Comparison of ENCODE assay signal across 23 cellular contexts in the genomic region with DNA sequence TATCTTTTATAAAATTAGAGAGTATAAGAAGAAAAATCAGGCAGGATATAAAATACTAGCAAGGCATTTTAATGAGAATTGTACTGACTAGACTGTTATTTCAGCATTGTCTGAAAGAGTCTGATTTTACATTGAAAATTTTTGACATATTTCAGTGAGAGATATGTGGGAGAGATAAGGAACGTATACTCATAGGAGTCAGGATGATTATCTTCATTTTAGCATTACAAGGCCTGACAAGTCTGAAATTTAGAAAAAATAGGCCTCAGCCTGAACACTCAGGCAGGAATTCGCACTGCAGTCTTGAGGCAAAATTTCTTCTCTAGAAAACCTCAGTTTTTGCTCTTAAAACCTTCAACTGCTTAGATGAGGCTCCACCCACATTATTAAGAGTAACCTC.
"Had no signal": no experiment of that assay in that cellular context is flagged by ENCODE, and none has a peak within 500 bp of the region (broad histone marks: within the 10 kb centered on the region; RNA-seq: fewer than 3 reads in every experiment).

No MANE protein-coding gene starts in this region.

- H3K4me3 ChIP-seq: breast epithelium had no signal

- H3K27ac Mint-ChIP-seq: activated CD4-positive, alpha-beta T cell treated with anti-CD3 and anti-CD28 coated beads, Interleukin-2, amount 10 ng/mL, durations not matched to agents 24 days and 14 days; activated CD8-positive, alpha-beta memory T cell treated with anti-CD3 and anti-CD28 coated beads, Interleukin-2, amount 10 ng/mL, durations not matched to agents 7 days and 5 days; activated naive CD4-positive, alpha-beta T cell treated with anti-CD3 and anti-CD28 coated beads, Interleukin-2, amount 50 U/mL, for 24 hours; activated naive CD8-positive, alpha-beta T cell treated with anti-CD3 and anti-CD28 coated beads, Interleukin-2, amount 50 U/mL, for 24 hours; activated T-cell treated with anti-CD3 and anti-CD28 coated beads, Interleukin-2, amount 50 U/mL, for 24 hours; activated T-helper 1 cell treated with anti-CD3 and anti-CD28 coated beads, Interleukin-12 subunit alpha, Interleukin-12 subunit beta, Interleukin-2, Interleukin-4 antibody, amounts not matched to agents 30 ng/mL and 10 ng/mL and 1 ng/mL, durations not matched to agents 14 hours and 24 hours and 36 hours; T-helper 2 cell treated with Interferon-gamma antibody and Interleukin-4, amounts not matched to agents 5 μg/mL and 100 μg/mL, for 36 hours had no signal

- DNase-seq: activated CD4-positive, alpha-beta T cell treated with anti-CD3 and anti-CD28 coated beads, Interleukin-2, amount 10 ng/mL, durations not matched to agents 24 days and 14 days; activated CD4-positive, alpha-beta T cell treated with anti-CD3 and anti-CD28 coated beads, Interleukin-2, amount 50 U/mL, for 48 hours; activated CD4-positive, CD25-positive, alpha-beta regulatory T cell treated with anti-CD3 and anti-CD28 coated beads, Interleukin-2, amount 50 U/mL, for 72 hours; activated CD8-positive, alpha-beta memory T cell treated with anti-CD3 and anti-CD28 coated beads, Interleukin-2, amount 10 ng/mL, durations not matched to agents 7 days and 5 days; activated effector memory CD4-positive, alpha-beta T cell treated with Interleukin-2 at 50 U/mL for 16 hours; activated naive CD4-positive, alpha-beta T cell; activated naive CD8-positive, alpha-beta T cell treated with anti-CD3 and anti-CD28 coated beads, Interleukin-2, amount 50 U/mL, for 24 hours; activated T-cell treated with anti-CD3 and anti-CD28 coated beads, Interleukin-2, amount 50 U/mL, for 24 hours; caudate nucleus; KG1; NCI-H1092; NCI-H1417; NCI-H1930; NCI-H2107; NCI-H2171 treated with DMSO at 0.1 percent for 48 hours; NCI-H226; NCI-H526; NCI-H774; SIG-M5 had no signal

- H3K4me3 Mint-ChIP-seq: activated CD4-positive, alpha-beta T cell treated with anti-CD3 and anti-CD28 coated beads, Interleukin-2, amount 10 ng/mL, durations not matched to agents 24 days and 14 days; activated CD8-positive, alpha-beta memory T cell treated with anti-CD3 and anti-CD28 coated beads, Interleukin-2, amount 10 ng/mL, durations not matched to agents 7 days and 5 days; activated naive CD4-positive, alpha-beta T cell treated with anti-CD3 and anti-CD28 coated beads, Interleukin-2, amount 50 U/mL, for 24 hours; activated naive CD8-positive, alpha-beta T cell treated with anti-CD3 and anti-CD28 coated beads, Interleukin-2, amount 50 U/mL, for 24 hours; activated T-cell treated with anti-CD3 and anti-CD28 coated beads, Interleukin-2, amount 50 U/mL, for 24 hours; activated T-helper 1 cell treated with anti-CD3 and anti-CD28 coated beads, Interleukin-12 subunit alpha, Interleukin-12 subunit beta, Interleukin-2, Interleukin-4 antibody, amounts not matched to agents 30 ng/mL and 10 ng/mL and 1 ng/mL, durations not matched to agents 14 hours and 24 hours and 36 hours; T-helper 2 cell treated with Interferon-gamma antibody and Interleukin-4, amounts not matched to agents 5 μg/mL and 100 μg/mL, for 36 hours had no signal

- H3K27me3 Mint-ChIP-seq: activated CD4-positive, alpha-beta T cell treated with anti-CD3 and anti-CD28 coated beads, Interleukin-2, amount 10 ng/mL, durations not matched to agents 24 days and 14 days; activated CD8-positive, alpha-beta memory T cell treated with anti-CD3 and anti-CD28 coated beads, Interleukin-2, amount 10 ng/mL, durations not matched to agents 7 days and 5 days; activated naive CD4-positive, alpha-beta T cell treated with anti-CD3 and anti-CD28 coated beads, Interleukin-2, amount 50 U/mL, for 24 hours; activated naive CD8-positive, alpha-beta T cell treated with anti-CD3 and anti-CD28 coated beads, Interleukin-2, amount 50 U/mL, for 24 hours; activated T-cell treated with anti-CD3 and anti-CD28 coated beads, Interleukin-2, amount 50 U/mL, for 24 hours had no signal

- H3K9me3 Mint-ChIP-seq: activated CD4-positive, alpha-beta T cell treated with anti-CD3 and anti-CD28 coated beads, Interleukin-2, amount 10 ng/mL, durations not matched to agents 24 days and 14 days; activated T-helper 1 cell treated with anti-CD3 and anti-CD28 coated beads, Interleukin-12 subunit alpha, Interleukin-12 subunit beta, Interleukin-2, Interleukin-4 antibody, amounts not matched to agents 30 ng/mL and 10 ng/mL and 1 ng/mL, durations not matched to agents 14 hours and 24 hours and 36 hours had no signal

- H3K36me3 ChIP-seq: breast epithelium had no signal

- H3K4me1 Mint-ChIP-seq: activated CD4-positive, alpha-beta T cell treated with anti-CD3 and anti-CD28 coated beads, Interleukin-2, amount 10 ng/mL, durations not matched to agents 24 days and 14 days; activated CD8-positive, alpha-beta memory T cell treated with anti-CD3 and anti-CD28 coated beads, Interleukin-2, amount 10 ng/mL, durations not matched to agents 7 days and 5 days; activated naive CD4-positive, alpha-beta T cell treated with anti-CD3 and anti-CD28 coated beads, Interleukin-2, amount 50 U/mL, for 24 hours; activated naive CD8-positive, alpha-beta T cell treated with anti-CD3 and anti-CD28 coated beads, Interleukin-2, amount 50 U/mL, for 24 hours had no signal

- H3K4me1 ChIP-seq: breast epithelium had no signal

- H3K27me3 ChIP-seq: breast epithelium had no signal

- ATAC-seq: activated CD8-positive, alpha-beta memory T cell treated with anti-CD3 and anti-CD28 coated beads, Interleukin-2, amount 10 ng/mL, durations not matched to agents 7 days and 5 days; activated naive CD8-positive, alpha-beta T cell treated with anti-CD3 and anti-CD28 coated beads, Interleukin-2, amount 50 U/mL, for 24 hours had no signal

- H3K36me3 Mint-ChIP-seq: activated CD8-positive, alpha-beta memory T cell treated with anti-CD3 and anti-CD28 coated beads, Interleukin-2, amount 10 ng/mL, durations not matched to agents 7 days and 5 days; activated naive CD4-positive, alpha-beta T cell treated with anti-CD3 and anti-CD28 coated beads, Interleukin-2, amount 50 U/mL, for 24 hours had no signal

- H3K9me3 ChIP-seq: breast epithelium had no signal

- H3K27ac ChIP-seq: breast epithelium had no signal
